ENCODE assay signal across 1 cellular context in genomic region chr12:40033260-40033649, GRCh38.
TF ChIP-seq lines count a peak whose summit lies in the region.

No MANE protein-coding gene starts in this region.

TF ChIP-seq in H1, 55 proteins besides CTCF, POLR2A, EP300 and RAD21:
- no peak for TF ChIP-seq CHD1 (IDR thresholded peaks at IDR 0.05; ENCODE audit: low read depth, low read length)
- TF ChIP-seq GABPA (IDR thresholded peaks at IDR 0.05; ENCODE audit: borderline replicate concordance, insufficient read depth, low read length), result no peak
- TF ChIP-seq TAF1 (IDR thresholded peaks at IDR 0.05; ENCODE audit: low read depth, low read length), result no peak
- no peak for TF ChIP-seq SP4 (IDR thresholded peaks at IDR 0.05; ENCODE audit: low read length)
- no peak for TF ChIP-seq CEBPB (IDR thresholded peaks at IDR 0.05; ENCODE audit: low read depth, low read length)
- TF ChIP-seq BRCA1 (IDR thresholded peaks at IDR 0.05; ENCODE audit: low read depth, low read length), result no peak
- TF ChIP-seq FOSL1 (IDR thresholded peaks at IDR 0.05; ENCODE audit: insufficient read depth, low read depth, low read length), result no peak
- no peak for TF ChIP-seq TBP (IDR thresholded peaks at IDR 0.05; ENCODE audit: low read depth, low read length)
- TF ChIP-seq ZNF274 (IDR thresholded peaks at IDR 0.05; ENCODE audit: borderline replicate concordance, extremely low read depth, low read length), result no peak
- no peak for TF ChIP-seq CBX5 (IDR thresholded peaks at IDR 0.05; ENCODE audit: low read depth, low read length)
- no peak for TF ChIP-seq RBBP5 (IDR thresholded peaks at IDR 0.05; ENCODE audit: borderline replicate concordance, low read depth, low read length)
- TF ChIP-seq, protein P1, sequence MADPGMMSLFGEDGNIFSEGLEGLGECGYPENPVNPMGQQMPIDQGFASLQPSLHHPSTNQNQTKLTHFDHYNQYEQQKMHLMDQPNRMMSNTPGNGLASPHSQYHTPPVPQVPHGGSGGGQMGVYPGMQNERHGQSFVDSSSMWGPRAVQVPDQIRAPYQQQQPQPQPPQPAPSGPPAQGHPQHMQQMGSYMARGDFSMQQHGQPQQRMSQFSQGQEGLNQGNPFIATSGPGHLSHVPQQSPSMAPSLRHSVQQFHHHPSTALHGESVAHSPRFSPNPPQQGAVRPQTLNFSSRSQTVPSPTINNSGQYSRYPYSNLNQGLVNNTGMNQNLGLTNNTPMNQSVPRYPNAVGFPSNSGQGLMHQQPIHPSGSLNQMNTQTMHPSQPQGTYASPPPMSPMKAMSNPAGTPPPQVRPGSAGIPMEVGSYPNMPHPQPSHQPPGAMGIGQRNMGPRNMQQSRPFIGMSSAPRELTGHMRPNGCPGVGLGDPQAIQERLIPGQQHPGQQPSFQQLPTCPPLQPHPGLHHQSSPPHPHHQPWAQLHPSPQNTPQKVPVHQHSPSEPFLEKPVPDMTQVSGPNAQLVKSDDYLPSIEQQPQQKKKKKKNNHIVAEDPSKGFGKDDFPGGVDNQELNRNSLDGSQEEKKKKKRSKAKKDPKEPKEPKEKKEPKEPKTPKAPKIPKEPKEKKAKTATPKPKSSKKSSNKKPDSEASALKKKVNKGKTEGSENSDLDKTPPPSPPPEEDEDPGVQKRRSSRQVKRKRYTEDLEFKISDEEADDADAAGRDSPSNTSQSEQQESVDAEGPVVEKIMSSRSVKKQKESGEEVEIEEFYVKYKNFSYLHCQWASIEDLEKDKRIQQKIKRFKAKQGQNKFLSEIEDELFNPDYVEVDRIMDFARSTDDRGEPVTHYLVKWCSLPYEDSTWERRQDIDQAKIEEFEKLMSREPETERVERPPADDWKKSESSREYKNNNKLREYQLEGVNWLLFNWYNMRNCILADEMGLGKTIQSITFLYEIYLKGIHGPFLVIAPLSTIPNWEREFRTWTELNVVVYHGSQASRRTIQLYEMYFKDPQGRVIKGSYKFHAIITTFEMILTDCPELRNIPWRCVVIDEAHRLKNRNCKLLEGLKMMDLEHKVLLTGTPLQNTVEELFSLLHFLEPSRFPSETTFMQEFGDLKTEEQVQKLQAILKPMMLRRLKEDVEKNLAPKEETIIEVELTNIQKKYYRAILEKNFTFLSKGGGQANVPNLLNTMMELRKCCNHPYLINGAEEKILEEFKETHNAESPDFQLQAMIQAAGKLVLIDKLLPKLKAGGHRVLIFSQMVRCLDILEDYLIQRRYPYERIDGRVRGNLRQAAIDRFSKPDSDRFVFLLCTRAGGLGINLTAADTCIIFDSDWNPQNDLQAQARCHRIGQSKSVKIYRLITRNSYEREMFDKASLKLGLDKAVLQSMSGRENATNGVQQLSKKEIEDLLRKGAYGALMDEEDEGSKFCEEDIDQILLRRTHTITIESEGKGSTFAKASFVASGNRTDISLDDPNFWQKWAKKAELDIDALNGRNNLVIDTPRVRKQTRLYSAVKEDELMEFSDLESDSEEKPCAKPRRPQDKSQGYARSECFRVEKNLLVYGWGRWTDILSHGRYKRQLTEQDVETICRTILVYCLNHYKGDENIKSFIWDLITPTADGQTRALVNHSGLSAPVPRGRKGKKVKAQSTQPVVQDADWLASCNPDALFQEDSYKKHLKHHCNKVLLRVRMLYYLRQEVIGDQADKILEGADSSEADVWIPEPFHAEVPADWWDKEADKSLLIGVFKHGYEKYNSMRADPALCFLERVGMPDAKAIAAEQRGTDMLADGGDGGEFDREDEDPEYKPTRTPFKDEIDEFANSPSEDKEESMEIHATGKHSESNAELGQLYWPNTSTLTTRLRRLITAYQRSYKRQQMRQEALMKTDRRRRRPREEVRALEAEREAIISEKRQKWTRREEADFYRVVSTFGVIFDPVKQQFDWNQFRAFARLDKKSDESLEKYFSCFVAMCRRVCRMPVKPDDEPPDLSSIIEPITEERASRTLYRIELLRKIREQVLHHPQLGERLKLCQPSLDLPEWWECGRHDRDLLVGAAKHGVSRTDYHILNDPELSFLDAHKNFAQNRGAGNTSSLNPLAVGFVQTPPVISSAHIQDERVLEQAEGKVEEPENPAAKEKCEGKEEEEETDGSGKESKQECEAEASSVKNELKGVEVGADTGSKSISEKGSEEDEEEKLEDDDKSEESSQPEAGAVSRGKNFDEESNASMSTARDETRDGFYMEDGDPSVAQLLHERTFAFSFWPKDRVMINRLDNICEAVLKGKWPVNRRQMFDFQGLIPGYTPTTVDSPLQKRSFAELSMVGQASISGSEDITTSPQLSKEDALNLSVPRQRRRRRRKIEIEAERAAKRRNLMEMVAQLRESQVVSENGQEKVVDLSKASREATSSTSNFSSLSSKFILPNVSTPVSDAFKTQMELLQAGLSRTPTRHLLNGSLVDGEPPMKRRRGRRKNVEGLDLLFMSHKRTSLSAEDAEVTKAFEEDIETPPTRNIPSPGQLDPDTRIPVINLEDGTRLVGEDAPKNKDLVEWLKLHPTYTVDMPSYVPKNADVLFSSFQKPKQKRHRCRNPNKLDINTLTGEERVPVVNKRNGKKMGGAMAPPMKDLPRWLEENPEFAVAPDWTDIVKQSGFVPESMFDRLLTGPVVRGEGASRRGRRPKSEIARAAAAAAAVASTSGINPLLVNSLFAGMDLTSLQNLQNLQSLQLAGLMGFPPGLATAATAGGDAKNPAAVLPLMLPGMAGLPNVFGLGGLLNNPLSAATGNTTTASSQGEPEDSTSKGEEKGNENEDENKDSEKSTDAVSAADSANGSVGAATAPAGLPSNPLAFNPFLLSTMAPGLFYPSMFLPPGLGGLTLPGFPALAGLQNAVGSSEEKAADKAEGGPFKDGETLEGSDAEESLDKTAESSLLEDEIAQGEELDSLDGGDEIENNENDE (IDR thresholded peaks at IDR 0.05; ENCODE audit: insufficient replicate concordance, low read length), result no peak
- no peak for TF ChIP-seq CREB1 (IDR thresholded peaks at IDR 0.05)
- TF ChIP-seq EZH2 (IDR thresholded peaks at IDR 0.05; ENCODE audit: low read depth, low read length, severe bottlenecking), result no peak
- no peak for TF ChIP-seq YY1 (IDR thresholded peaks at IDR 0.05; ENCODE audit: low read depth, low read length)
